31 cellular contexts compared by ENCODE assay signal in the genomic region with DNA sequence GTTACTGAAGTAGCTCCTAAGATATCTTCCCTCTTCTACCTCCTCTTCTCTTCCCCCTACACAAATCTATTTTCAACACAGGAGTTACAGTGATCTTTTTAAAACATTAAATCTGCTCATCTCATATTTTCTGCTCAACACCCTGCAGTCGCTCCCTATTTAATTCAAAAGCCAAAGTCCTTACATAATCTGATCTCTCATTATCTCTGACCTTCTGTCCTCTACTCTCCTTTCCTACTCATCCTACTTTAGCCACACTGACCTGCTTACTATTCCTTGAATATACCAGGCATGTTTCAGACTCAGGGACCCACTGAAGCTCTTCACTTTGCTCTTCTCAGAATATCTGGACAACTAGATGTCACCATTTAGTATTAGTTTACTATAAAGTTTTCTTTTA.
"Had no signal": no experiment of that assay in that cellular context is flagged by ENCODE, and none has a peak within 500 bp of the region (broad histone marks: within the 10 kb centered on the region; RNA-seq: fewer than 3 reads in every experiment).

No MANE protein-coding gene starts in this region.

- H3K4me3 Mint-ChIP-seq: activated B cell treated with CpG ODN at 0.5 μM for 24 hours; activated CD8-positive, alpha-beta T cell treated with anti-CD3 and anti-CD28 coated beads for 36 hours; activated naive CD4-positive, alpha-beta T cell treated with anti-CD3 and anti-CD28 coated beads for 36 hours; activated naive CD8-positive, alpha-beta T cell; activated T-cell treated with anti-CD3 and anti-CD28 coated beads, Interleukin-2, amount 50 U/mL, for 4 hours; activated T-helper 17 cell treated with anti-CD3 and anti-CD28 coated beads, Interleukin-2, amount 50 U/mL, for 72 hours; T-helper 17 cell; T-helper 2 cell treated with Interferon-gamma antibody and Interleukin-4, amounts not matched to agents 5 μg/mL and 100 μg/mL, for 36 hours had no signal

- H3K36me3 ChIP-seq: colonic mucosa, esophagus squamous epithelium, gastroesophageal sphincter, WERI-Rb-1 had no signal

- H3K36me3 Mint-ChIP-seq: activated naive CD8-positive, alpha-beta T cell had no signal

- FAIRE-seq: endometrium, endothelial cell of umbilical vein had no signal

- H3K27ac ChIP-seq: body of pancreas, colonic mucosa, epithelial cell of prostate, esophagus squamous epithelium, gastroesophageal sphincter, heart right ventricle had no signal

- H3K9me3 Mint-ChIP-seq: activated B cell treated with CpG ODN at 0.5 μM for 24 hours; activated CD8-positive, alpha-beta T cell treated with anti-CD3 and anti-CD28 coated beads for 36 hours; activated naive CD4-positive, alpha-beta T cell treated with anti-CD3 and anti-CD28 coated beads for 36 hours; activated T-cell treated with anti-CD3 and anti-CD28 coated beads, Interleukin-2, amount 50 U/mL, for 4 hours; activated T-helper 17 cell treated with anti-CD3 and anti-CD28 coated beads, Interleukin-2, amount 50 U/mL, for 72 hours; T-helper 2 cell treated with Interferon-gamma antibody and Interleukin-4, amounts not matched to agents 5 μg/mL and 100 μg/mL, for 36 hours had no signal

- H3K9me3 ChIP-seq: body of pancreas, colonic mucosa, esophagus squamous epithelium, gastroesophageal sphincter, heart right ventricle had no signal

- DNase-seq: activated B cell treated with CpG ODN at 0.5 μM for 24 hours; activated CD4-positive, alpha-beta T cell treated with anti-CD3 and anti-CD28 coated beads for 48 hours; activated CD4-positive, alpha-beta T cell treated with anti-CD3 and anti-CD28 coated beads, Interleukin-2, amount 50 U/mL, for 1 hour; activated CD4-positive, alpha-beta T cell treated with anti-CD3 and anti-CD28 coated beads, Interleukin-2, amount 50 U/mL, for 48 hours; activated CD8-positive, alpha-beta memory T cell treated with anti-CD3 and anti-CD28 coated beads for 24 hours; activated CD8-positive, alpha-beta T cell treated with anti-CD3 and anti-CD28 coated beads for 36 hours; activated effector memory CD4-positive, alpha-beta T cell treated with anti-CD3 and anti-CD28 coated beads, Interleukin-2, amount 50 U/mL, for 16 hours; activated naive CD4-positive, alpha-beta T cell treated with anti-CD3 and anti-CD28 coated beads for 36 hours; activated T-cell treated with anti-CD3 and anti-CD28 coated beads, Interleukin-2, amount 50 U/mL, for 4 hours; amniotic stem cell; anterior cingulate cortex; body of pancreas; central memory CD4-positive, alpha-beta T cell; cerebellar nuclear complex; colonic mucosa; effector CD8-positive, alpha-beta T cell; esophagus squamous epithelium; foreskin melanocyte; heart right ventricle; T-helper 1 cell; T-helper 17 cell; T1000; WERI-Rb-1 had no signal

- H3K27me3 ChIP-seq: body of pancreas, colonic mucosa, heart right ventricle had no signal

- H3K4me3 ChIP-seq: body of pancreas, colonic mucosa, esophagus squamous epithelium, gastroesophageal sphincter, heart right ventricle had no signal

- ATAC-seq: activated CD4-positive, CD25-positive, alpha-beta regulatory T cell treated with anti-CD3 and anti-CD28 coated beads, Interleukin-2, amount 50 U/mL, for 24 hours; activated CD8-positive, alpha-beta T cell treated with anti-CD3 and anti-CD28 coated beads for 36 hours; activated T-cell treated with anti-CD3 and anti-CD28 coated beads, Interleukin-2, amount 50 U/mL, for 4 hours; activated T-helper 17 cell treated with anti-CD3 and anti-CD28 coated beads, Interleukin-2, amount 50 U/mL, for 72 hours; body of pancreas; gastroesophageal sphincter; heart right ventricle; T-helper 17 cell had no signal

- H3K27ac Mint-ChIP-seq: activated B cell treated with CpG ODN at 0.5 μM for 24 hours; activated CD8-positive, alpha-beta T cell treated with anti-CD3 and anti-CD28 coated beads for 36 hours; activated naive CD4-positive, alpha-beta T cell treated with anti-CD3 and anti-CD28 coated beads for 36 hours; activated naive CD8-positive, alpha-beta T cell; activated T-helper 17 cell treated with anti-CD3 and anti-CD28 coated beads, Interleukin-2, amount 50 U/mL, for 72 hours; T-helper 17 cell; T-helper 2 cell treated with Interferon-gamma antibody and Interleukin-4, amounts not matched to agents 5 μg/mL and 100 μg/mL, for 36 hours had no signal

- H3K4me1 Mint-ChIP-seq: activated B cell treated with CpG ODN at 0.5 μM for 24 hours had no signal

- H3K4me1 ChIP-seq: body of pancreas, colonic mucosa, gastroesophageal sphincter had no signal
